13 cellular contexts compared by ENCODE assay signal in genomic region chr4:103718993-103719319, GRCh38. TPM values are rescaled to one million over a fixed set of nuclear protein-coding genes. Genes with fewer than 3 reads are reported as not detected.
DNase-seq lines count a peak whose midpoint lies in the region; ATAC-seq, FAIRE-seq and TF ChIP-seq lines count a peak whose summit lies in the region.
"Had no signal": no experiment of that assay in that cellular context is flagged by ENCODE, and none has a peak within 500 bp of the region (broad histone marks: within the 10 kb centered on the region; RNA-seq: fewer than 3 reads in every experiment).

No MANE protein-coding gene starts in this region.

- FAIRE-seq in GM12892 (lab: Jason Lieb, UNC), result no peak
- FAIRE-seq: GM18507 had no signal

- DNase-seq in Ammon's horn (ENCODE audit: low spot score) (peak; percentile 3), NCI-H510A treated with DMSO at 0.1 percent for 48 hours (lab: John Stamatoyannopoulos, UW) (peak; percentile 17), epithelial cell of esophagus (ENCODE audit: low read depth) (peak; percentile 43), myocyte (ENCODE audit: low read depth) (peak; percentile 9), GM12892 (ENCODE audit: insufficient read length) (no peak), NK-92 (lab: John Stamatoyannopoulos, UW; ENCODE audit: unreplicated experiment) (no peak)
- DNase-seq: central memory CD4-positive, alpha-beta T cell had no signal

- ATAC-seq in GM19395 (IDR thresholded peaks at IDR 0.05; ENCODE audit: unreplicated experiment) (no peak), HG03196 (IDR thresholded peaks at IDR 0.05; ENCODE audit: unreplicated experiment) (no peak)
- ATAC-seq: activated T-helper 17 cell treated with anti-CD3 and anti-CD28 coated beads, Interleukin-2, amount 50 U/mL, for 72 hours had no signal

- TF ChIP-seq POLR2A in GM12892 (IDR thresholded peaks at IDR 0.05; ENCODE audit: low read depth, low read length), result no peak

- peak; percentile 44 for TF ChIP-seq CTCF in epithelial cell of esophagus (IDR thresholded peaks at IDR 0.05; ENCODE audit: insufficient read depth, low read depth, low read length, missing control alignments)

- peak overlapping the region; percentile 25 for H3K4me3 ChIP-seq in epithelial cell of esophagus (ENCODE audit: low read length)

RNA-seq across cellular contexts. Expression of gene TACR3, which starts 0.8 kb away (rescaled TPM):
- 0.03 TPM in 1 of 2 replicates, not detected in the other for total RNA-seq in myocyte
- not detected for polyA plus RNA-seq in myocyte (2012)
- polyA plus RNA-seq in GM12892 (2012; ENCODE audit: missing spikeins), result not detected
- total RNA-seq: activated T-helper 17 cell treated with anti-CD3 and anti-CD28 coated beads, Interleukin-2, amount 50 U/mL, for 72 hours; lung microvascular endothelial cell; tibial nerve had no signal

Comparison
In these comparisons a context has a peak if more than half of its experiments do, and no peak if none do; other contexts are left out.
1. DNase-seq: peak in Ammon's horn (single experiment), NCI-H510A treated with DMSO at 0.1 percent for 48 hours (single experiment), epithelial cell of esophagus (single experiment) and myocyte (single experiment); none in GM12892 (single experiment) and NK-92 (single experiment).